24 cellular contexts compared by ENCODE assay signal in genomic region chr5:102889033-102889432, GRCh38.
DNase-seq lines count a peak whose midpoint lies in the region; ATAC-seq, FAIRE-seq and TF ChIP-seq lines count a peak whose summit lies in the region.
"Had no signal": no experiment of that assay in that cellular context is flagged by ENCODE, and none has a peak within 500 bp of the region (broad histone marks: within the 10 kb centered on the region; RNA-seq: fewer than 3 reads in every experiment).

No MANE protein-coding gene starts in this region.

- FAIRE-seq in GM12892 (lab: Jason Lieb, UNC), result no peak
- FAIRE-seq: A549, GM12891, GM18507, H1, HTR-8/SVneo had no signal

- no peaks in the 10 kb centered on the region for H3K9me3 Mint-ChIP-seq in CD8-positive, alpha-beta T cell
- H3K9me3 Mint-ChIP-seq in GM23338 (no peaks in the 10 kb centered on the region), endothelial cell (ENCODE audit: unreplicated experiment) (no peaks in the 10 kb centered on the region), osteocyte (ENCODE audit: unreplicated experiment) (no peaks in the 10 kb centered on the region)
- H3K9me3 Mint-ChIP-seq in natural killer cell treated with Interleukin-12 subunit alpha and Interleukin-12 subunit beta and Interleukin-15 and Interleukin-18, amount 100 ng/mL, for 72 hours, result peaks cover 7% of the 10 kb centered on the region

- intact Hi-C loops in CD8-positive, alpha-beta T cell (cut with DNase I, micrococcal nuclease), result no loop called here
- intact Hi-C loops in prostate gland (cut with DNase I), result no loop called here

- ATAC-seq in CD8-positive, alpha-beta T cell, result no peak
- peak; percentile 48; the same call in 2 of the 3 replicates for ATAC-seq in GM23338
- ATAC-seq in natural killer cell treated with Interleukin-12 subunit alpha and Interleukin-12 subunit beta and Interleukin-15 and Interleukin-18, amount 100 ng/mL, for 72 hours, result no peak
- ATAC-seq: A549, HCT116 had no signal

- no peaks in the 10 kb centered on the region for H3K36me3 Mint-ChIP-seq in CD8-positive, alpha-beta T cell
- H3K36me3 Mint-ChIP-seq in GM23338 (ENCODE audit: low read depth) (no peaks in the 10 kb centered on the region; the same call in 2 of the 3 replicates), endothelial cell (ENCODE audit: low read depth, unreplicated experiment) (no peaks in the 10 kb centered on the region), osteocyte (ENCODE audit: unreplicated experiment) (peaks cover 7% of the 10 kb centered on the region)
- H3K36me3 Mint-ChIP-seq in natural killer cell treated with Interleukin-12 subunit alpha and Interleukin-12 subunit beta and Interleukin-15 and Interleukin-18, amount 100 ng/mL, for 72 hours, result peaks cover 4% of the 10 kb centered on the region

- no peaks in the 10 kb centered on the region for H3F3A ChIP-seq in GM23338 (replicated peaks; ENCODE audit: low read depth)

- no peak overlapping the region for H2AFZ ChIP-seq in GM23338

- H3K27ac Mint-ChIP-seq in CD8-positive, alpha-beta T cell, result peak overlapping the region; percentile 15
- H3K27ac Mint-ChIP-seq in GM23338 (no peak overlapping the region), endothelial cell (ENCODE audit: unreplicated experiment) (peak overlapping the region; percentile 87), osteocyte (ENCODE audit: unreplicated experiment) (no peak overlapping the region)
- peak overlapping the region; percentile 20 to 83 for H3K27ac Mint-ChIP-seq in natural killer cell treated with Interleukin-12 subunit alpha and Interleukin-12 subunit beta and Interleukin-15 and Interleukin-18, amount 100 ng/mL, for 72 hours

- POLR2A ChIA-PET in CD8-positive, alpha-beta T cell (lab: Charles Lee), result no interaction called here

- peaks cover 6% of the 10 kb centered on the region for H3K4me1 ChIP-seq in CD8-positive, alpha-beta T cell (ENCODE audit: insufficient read depth, low read length)
- H3K4me1 ChIP-seq in GM23338 (ENCODE audit: insufficient read depth) (no peaks in the 10 kb centered on the region), prostate gland (replicated peaks) (no peaks in the 10 kb centered on the region)
- H3K4me1 ChIP-seq: A549, Caco-2, Peyer's patch had no signal

- H3K4me2 ChIP-seq in GM23338, result no peak overlapping the region
- H3K4me2 ChIP-seq: A549, KMS-11 had no signal

- no peak overlapping the region for H3K27ac ChIP-seq in CD8-positive, alpha-beta T cell (ENCODE audit: low read depth, low read length)
- H3K27ac ChIP-seq in GM23338 (ENCODE audit: low read depth) (no peak overlapping the region), prostate gland (no peak overlapping the region)
- H3K27ac ChIP-seq: A549, KMS-11, Peyer's patch, SJSA1 had no signal

- no peaks in the 10 kb centered on the region for H4K20me1 ChIP-seq in GM23338 (replicated peaks; ENCODE audit: insufficient read depth)

- no peak overlapping the region for H3K4me3 ChIP-seq in CD8-positive, alpha-beta T cell (ENCODE audit: low read depth, low read length)
- no peak overlapping the region for H3K4me3 ChIP-seq in GM23338
- no peak overlapping the region for H3K4me3 ChIP-seq in prostate gland
- H3K4me3 ChIP-seq: A549, Peyer's patch, SJSA1 had no signal

- 85% methylated on average over 1 of the region's 1 CpG for WGBS in prostate gland

- DNase-seq in CD8-positive, alpha-beta T cell, result no peak
- DNase-seq in GM23338 (ENCODE audit: low spot score) (no peak), endothelial cell (ENCODE audit: low spot score) (no peak), GM12892 (ENCODE audit: insufficient read length) (no peak), osteocyte (ENCODE audit: extremely low spot score, unreplicated experiment) (no peak), prostate gland (ENCODE audit: low spot score) (no peak), SW 1271 (lab: John Stamatoyannopoulos, UW) (no peak)
- DNase-seq in natural killer cell treated with Interleukin-12 subunit alpha and Interleukin-12 subunit beta and Interleukin-15 and Interleukin-18, amount 100 ng/mL, for 72 hours (ENCODE audit: low spot score), result no peak
- DNase-seq: BE2C, Caco-2, DND-41, NCI-H1105, NCI-H2029 treated with DMSO at 0.1 percent for 48 hours, NCI-H226, NCI-H510A treated with DMSO at 0.1 percent for 48 hours, Peyer's patch had no signal

- CTCF ChIA-PET in CD8-positive, alpha-beta T cell (lab: Charles Lee), result no interaction called here

- TF ChIP-seq POLR2A in GM12892 (IDR thresholded peaks at IDR 0.05; ENCODE audit: low read depth, low read length) (no peak), prostate gland (IDR thresholded peaks at IDR 0.05) (no peak)

- H3K27me3 Mint-ChIP-seq in CD8-positive, alpha-beta T cell (ENCODE audit: low read depth), result no peaks in the 10 kb centered on the region
- no peaks in the 10 kb centered on the region for H3K27me3 Mint-ChIP-seq in GM23338 (ENCODE audit: insufficient read depth, low read depth, poor library complexity)
- no peaks in the 10 kb centered on the region for H3K27me3 Mint-ChIP-seq in endothelial cell (ENCODE audit: unreplicated experiment)
- no peaks in the 10 kb centered on the region for H3K27me3 Mint-ChIP-seq in natural killer cell treated with Interleukin-12 subunit alpha and Interleukin-12 subunit beta and Interleukin-15 and Interleukin-18, amount 100 ng/mL, for 72 hours
- no peaks in the 10 kb centered on the region for H3K27me3 Mint-ChIP-seq in osteocyte (ENCODE audit: unreplicated experiment)

- no peaks in the 10 kb centered on the region for H3K9me2 ChIP-seq in GM23338 (ENCODE audit: insufficient read depth)

- H3K36me3 ChIP-seq in CD8-positive, alpha-beta T cell (ENCODE audit: insufficient read depth, low read length), result no peaks in the 10 kb centered on the region
- H3K36me3 ChIP-seq in GM23338 (ENCODE audit: insufficient read depth), result no peaks in the 10 kb centered on the region
- no peaks in the 10 kb centered on the region for H3K36me3 ChIP-seq in prostate gland
- H3K36me3 ChIP-seq: BE2C, Peyer's patch had no signal

- TF ChIP-seq CTCF in CD8-positive, alpha-beta T cell (IDR thresholded peaks at IDR 0.05), result no peak
- TF ChIP-seq CTCF in GM23338 (conservative IDR thresholded peaks at IDR 0.05; ENCODE audit: low read depth in 2 of 2) (no peak), endothelial cell (IDR thresholded peaks at IDR 0.05; ENCODE audit: unreplicated experiment) (no peak), osteocyte (IDR thresholded peaks at IDR 0.05) (no peak), prostate gland (IDR thresholded peaks at IDR 0.05) (no peak)

- peaks cover 19% of the 10 kb centered on the region for H3K4me1 Mint-ChIP-seq in CD8-positive, alpha-beta T cell (ENCODE audit: low read depth)
- H3K4me1 Mint-ChIP-seq in GM23338 (peaks cover 10% of the 10 kb centered on the region; the same call in 2 of the 3 replicates), endothelial cell (ENCODE audit: unreplicated experiment) (peaks cover 29% of the 10 kb centered on the region), osteocyte (ENCODE audit: unreplicated experiment) (peaks cover 14% of the 10 kb centered on the region)
- H3K4me1 Mint-ChIP-seq in natural killer cell treated with Interleukin-12 subunit alpha and Interleukin-12 subunit beta and Interleukin-15 and Interleukin-18, amount 100 ng/mL, for 72 hours (ENCODE audit: low read depth in 2 of 2), result peaks cover 35 to 43% of the 10 kb centered on the region in 2 donors

- no peaks in the 10 kb centered on the region for H3K79me2 ChIP-seq in GM23338 (replicated peaks; ENCODE audit: insufficient read depth)

- no peaks in the 10 kb centered on the region for H3K27me3 ChIP-seq in CD8-positive, alpha-beta T cell (ENCODE audit: insufficient read depth, low read length)
- H3K27me3 ChIP-seq in GM23338 (ENCODE audit: insufficient read depth) (no peaks in the 10 kb centered on the region), prostate gland (replicated peaks; ENCODE audit: insufficient read depth) (no peaks in the 10 kb centered on the region)
- H3K27me3 ChIP-seq: BE2C, Peyer's patch, SJSA1 had no signal

- H3K9me3 ChIP-seq in CD8-positive, alpha-beta T cell (ENCODE audit: low read length), result no peaks in the 10 kb centered on the region
- H3K9me3 ChIP-seq in prostate gland, result no peaks in the 10 kb centered on the region
- H3K9me3 ChIP-seq: A549, BE2C, Caco-2, Peyer's patch, SJSA1 had no signal

- H3K4me3 Mint-ChIP-seq in CD8-positive, alpha-beta T cell, result no peak overlapping the region
- H3K4me3 Mint-ChIP-seq in GM23338 (no peak overlapping the region), endothelial cell (ENCODE audit: unreplicated experiment) (no peak overlapping the region), osteocyte (ENCODE audit: unreplicated experiment) (no peak overlapping the region)
- H3K4me3 Mint-ChIP-seq in natural killer cell treated with Interleukin-12 subunit alpha and Interleukin-12 subunit beta and Interleukin-15 and Interleukin-18, amount 100 ng/mL, for 72 hours, result peak overlapping the region; percentile 17

TF ChIP-seq in GM23338, 12 proteins besides CTCF, POLR2A, EP300 and RAD21 (continues in another document):
- no peak for TF ChIP-seq JUNB (IDR thresholded peaks at IDR 0.05; ENCODE audit: unreplicated experiment)
- TF ChIP-seq ETS1 (IDR thresholded peaks at IDR 0.05), result no peak
- no peak for TF ChIP-seq ZNF331 (CRISPR knock-in tag; IDR thresholded peaks at IDR 0.05; ENCODE audit: low read depth)

Comparison
In these comparisons a context has a peak if more than half of its experiments do, and no peak if none do; other contexts are left out.
1. H3K27ac Mint-ChIP-seq: peak in CD8-positive, alpha-beta T cell (single experiment), endothelial cell (single experiment) and natural killer cell treated with Interleukin-12 subunit alpha and Interleukin-12 subunit beta and Interleukin-15 and Interleukin-18, amount 100 ng/mL, for 72 hours (2 of 2); none in GM23338 (single experiment) and osteocyte (single experiment).